ENCODE assay signal across 8 cellular contexts in the genomic region with DNA sequence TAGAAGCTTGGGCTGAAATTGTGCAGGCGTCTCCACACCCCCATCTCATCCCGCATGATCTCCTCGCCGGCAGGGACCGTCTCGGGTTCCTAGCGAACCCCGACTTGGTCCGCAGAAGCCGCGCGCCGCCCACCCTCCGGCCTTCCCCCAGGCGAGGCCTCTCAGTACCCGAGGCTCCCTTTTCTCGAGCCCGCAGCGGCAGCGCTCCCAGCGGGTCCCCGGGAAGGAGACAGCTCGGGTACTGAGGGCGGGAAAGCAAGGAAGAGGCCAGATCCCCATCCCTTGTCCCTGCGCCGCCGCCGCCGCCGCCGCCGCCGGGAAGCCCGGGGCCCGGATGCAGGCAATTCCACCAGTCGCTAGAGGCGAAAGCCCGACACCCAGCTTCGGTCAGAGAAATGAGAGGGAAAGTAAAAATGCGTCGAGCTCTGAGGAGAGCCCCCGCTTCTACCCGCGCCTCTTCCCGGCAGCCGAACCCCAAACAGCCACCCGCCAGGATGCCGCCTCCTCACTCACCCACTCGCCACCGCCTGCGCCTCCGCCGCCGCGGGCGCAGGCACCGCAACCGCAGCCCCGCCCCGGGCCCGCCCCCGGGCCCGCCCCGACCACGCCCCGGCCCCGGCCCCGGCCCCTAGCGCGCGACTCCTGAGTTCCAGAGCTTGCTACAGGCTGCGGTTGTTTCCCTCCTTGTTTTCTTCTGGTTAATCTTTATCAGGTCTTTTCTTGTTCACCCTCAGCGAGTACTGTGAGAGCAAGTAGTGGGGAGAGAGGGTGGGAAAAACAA. TPM values are rescaled to one million over a fixed set of nuclear protein-coding genes. Genes with fewer than 3 reads are reported as not detected.
DNase-seq lines count a peak whose midpoint lies in the region; ATAC-seq and TF ChIP-seq lines count a peak whose summit lies in the region.

A gene with protein sequence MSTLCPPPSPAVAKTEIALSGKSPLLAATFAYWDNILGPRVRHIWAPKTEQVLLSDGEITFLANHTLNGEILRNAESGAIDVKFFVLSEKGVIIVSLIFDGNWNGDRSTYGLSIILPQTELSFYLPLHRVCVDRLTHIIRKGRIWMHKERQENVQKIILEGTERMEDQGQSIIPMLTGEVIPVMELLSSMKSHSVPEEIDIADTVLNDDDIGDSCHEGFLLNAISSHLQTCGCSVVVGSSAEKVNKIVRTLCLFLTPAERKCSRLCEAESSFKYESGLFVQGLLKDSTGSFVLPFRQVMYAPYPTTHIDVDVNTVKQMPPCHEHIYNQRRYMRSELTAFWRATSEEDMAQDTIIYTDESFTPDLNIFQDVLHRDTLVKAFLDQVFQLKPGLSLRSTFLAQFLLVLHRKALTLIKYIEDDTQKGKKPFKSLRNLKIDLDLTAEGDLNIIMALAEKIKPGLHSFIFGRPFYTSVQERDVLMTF (minus strand): TSS at position 564 of the 781 bp plus-strand sequence. CDS start 6,361 bp downstream, outside the sequence.

- H3K9me3 Mint-ChIP-seq in endothelial cell (ENCODE audit: unreplicated experiment) = peaks cover 2% of the 10 kb centered on the region
- peaks cover 2% of the 10 kb centered on the region for H3K9me3 Mint-ChIP-seq in stimulated activated effector memory CD8-positive, alpha-beta T cell treated with anti-CD3 and anti-CD28 coated beads, Interleukin-12 subunit alpha, Interleukin-12 subunit beta, amount 100 ng/mL, for 72 hours

- TF ChIP-seq CTCF in endothelial cell (IDR thresholded peaks at IDR 0.05; ENCODE audit: unreplicated experiment) = no peak

- peaks cover 8% of the 10 kb centered on the region for H3K4me1 Mint-ChIP-seq in endothelial cell (ENCODE audit: unreplicated experiment)
- H3K4me1 Mint-ChIP-seq in stimulated activated effector memory CD8-positive, alpha-beta T cell treated with anti-CD3 and anti-CD28 coated beads, Interleukin-12 subunit alpha, Interleukin-12 subunit beta, amount 100 ng/mL, for 72 hours = peaks cover 18% of the 10 kb centered on the region

- H3K36me3 Mint-ChIP-seq in endothelial cell (ENCODE audit: low read depth, unreplicated experiment) = peaks cover 1% of the 10 kb centered on the region
- H3K36me3 Mint-ChIP-seq in stimulated activated effector memory CD8-positive, alpha-beta T cell treated with anti-CD3 and anti-CD28 coated beads, Interleukin-12 subunit alpha, Interleukin-12 subunit beta, amount 100 ng/mL, for 72 hours = peaks cover 18% of the 10 kb centered on the region

- DNase-seq in A172 (ENCODE audit: low spot score) = peak; percentile 41
- DNase-seq in NCI-H2107 treated with DMSO at 0.1 percent for 48 hours (lab: John Stamatoyannopoulos, UW; ENCODE audit: unreplicated experiment) = peak; percentile 27
- peak; percentile 62 to 76 (median 64) for DNase-seq in activated CD8-positive, alpha-beta memory T cell treated with anti-CD3 and anti-CD28 coated beads for 48 hours (ENCODE audit: low read depth in 2 of 3, low spot score in 2 of 3)
- DNase-seq in endothelial cell (ENCODE audit: low spot score) = peak; percentile 81
- peak; percentile 65 for DNase-seq in myocyte (ENCODE audit: low read depth)
- peak; percentile 81 to 95 for DNase-seq in stimulated activated effector memory CD8-positive, alpha-beta T cell treated with anti-CD3 and anti-CD28 coated beads, Interleukin-12 subunit alpha, Interleukin-12 subunit beta, amount 100 ng/mL, for 72 hours (ENCODE audit: low spot score in 2 of 2)

- H3K27ac Mint-ChIP-seq in endothelial cell (ENCODE audit: unreplicated experiment) = peak within 1 kb of the TSS; percentile 98
- peak within 1 kb of the TSS; percentile 100 for H3K27ac Mint-ChIP-seq in stimulated activated effector memory CD8-positive, alpha-beta T cell treated with anti-CD3 and anti-CD28 coated beads, Interleukin-12 subunit alpha, Interleukin-12 subunit beta, amount 100 ng/mL, for 72 hours

- peak; percentile 72 for ATAC-seq in GM18502 (IDR thresholded peaks at IDR 0.05; ENCODE audit: poor library complexity, unreplicated experiment)
- peak; percentile 54 for ATAC-seq in HG02884 (IDR thresholded peaks at IDR 0.05; ENCODE audit: unreplicated experiment)
- ATAC-seq in stimulated activated effector memory CD8-positive, alpha-beta T cell treated with anti-CD3 and anti-CD28 coated beads, Interleukin-12 subunit alpha, Interleukin-12 subunit beta, amount 100 ng/mL, for 72 hours = peak; percentile 77

- peak within 1 kb of the TSS; percentile 98 for H3K4me3 Mint-ChIP-seq in endothelial cell (ENCODE audit: unreplicated experiment)
- peak within 1 kb of the TSS; percentile 92 for H3K4me3 Mint-ChIP-seq in stimulated activated effector memory CD8-positive, alpha-beta T cell treated with anti-CD3 and anti-CD28 coated beads, Interleukin-12 subunit alpha, Interleukin-12 subunit beta, amount 100 ng/mL, for 72 hours

- H3K27me3 Mint-ChIP-seq in endothelial cell (ENCODE audit: unreplicated experiment) = peaks cover 5% of the 10 kb centered on the region

RNA-seq across cellular contexts. Expression of the gene that starts here (rescaled TPM):
- 7.5 and 8.1 TPM in 2 replicates for total RNA-seq in A172 (2014; rRNA removed; shearing (Covaris generic))
- total RNA-seq in endothelial cell (ENCODE audit: unreplicated experiment) (14.7 TPM), myocyte (8.1 and 10.7 TPM in 2 replicates)
- 2.5 TPM for polyA plus RNA-seq in myocyte (2012)

Comparison
In these comparisons a context has a peak if more than half of its experiments do, and no peak if none do; other contexts are left out.
1. Peak in every context shown above with its lines: DNase-seq and ATAC-seq.
2. DNase-seq: peak in every context shown above with its lines; median percentile 88 in stimulated activated effector memory CD8-positive, alpha-beta T cell treated with anti-CD3 and anti-CD28 coated beads, Interleukin-12 subunit alpha, Interleukin-12 subunit beta, amount 100 ng/mL, for 72 hours; 81 in endothelial cell; 65 in myocyte; 64 in activated CD8-positive, alpha-beta memory T cell treated with anti-CD3 and anti-CD28 coated beads for 48 hours; 41 in A172; 27 in NCI-H2107 treated with DMSO at 0.1 percent for 48 hours.